In the genomic region with DNA sequence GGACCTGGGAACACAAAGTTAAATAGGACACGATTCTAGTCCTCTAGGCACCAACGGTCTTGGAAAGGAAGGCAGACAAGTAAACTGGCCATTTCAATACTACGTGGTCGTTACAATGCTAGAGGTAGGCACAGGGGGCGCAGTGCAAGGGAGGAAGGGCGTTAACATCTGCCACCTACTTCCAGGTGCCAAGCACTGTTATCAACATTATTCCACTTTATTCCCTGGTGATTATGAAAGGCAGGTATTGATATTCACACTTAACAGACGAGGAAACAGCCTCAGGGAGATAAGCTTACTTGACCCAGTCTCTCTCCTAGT, we compare ENCODE assay signal across 7 cellular contexts. TPM values are rescaled to one million over a fixed set of nuclear protein-coding genes. Genes with fewer than 3 reads are reported as not detected.
DNase-seq lines count a peak whose midpoint lies in the region; ATAC-seq and TF ChIP-seq lines count a peak whose summit lies in the region.

No MANE protein-coding gene starts in this region.

- H3K9me3 Mint-ChIP-seq in naive thymus-derived CD4-positive, alpha-beta T cell = no peaks in the 10 kb centered on the region
- no peaks in the 10 kb centered on the region for H3K9me3 Mint-ChIP-seq in activated T-helper 17 cell treated with anti-CD3 and anti-CD28 coated beads, Interleukin-2, amount 50 U/mL, for 72 hours

- H3K27me3 ChIP-seq in naive thymus-derived CD4-positive, alpha-beta T cell (ENCODE audit: control insufficient read depth in 2 of 2, insufficient read depth in 2 of 2, low read length in 2 of 2) = no peaks in the 10 kb centered on the region

- H3K27ac ChIP-seq in coronary artery = peak overlapping the region; percentile 93 to 98
- peak overlapping the region; percentile 91 for H3K27ac ChIP-seq in naive thymus-derived CD4-positive, alpha-beta T cell (ENCODE audit: low read depth, low read length)

- peaks cover 7 to 50% (median 17%) of the 10 kb centered on the region in 5 donors for H3K36me3 Mint-ChIP-seq in naive thymus-derived CD4-positive, alpha-beta T cell
- H3K36me3 Mint-ChIP-seq in activated T-helper 17 cell treated with anti-CD3 and anti-CD28 coated beads, Interleukin-2, amount 50 U/mL, for 72 hours (ENCODE audit: low read depth) = peaks cover 39% of the 10 kb centered on the region

- DNase-seq in NCI-H2081 treated with DMSO at 0.1 percent for 48 hours (lab: John Stamatoyannopoulos, UW) (peak; percentile 28), coronary artery (ENCODE audit: low spot score) (no peak), NCI-H526 (lab: John Stamatoyannopoulos, UW) (no peak)
- no peak for DNase-seq in naive thymus-derived CD4-positive, alpha-beta T cell

- H3K36me3 ChIP-seq in naive thymus-derived CD4-positive, alpha-beta T cell (ENCODE audit: control insufficient read depth in 2 of 3, insufficient read depth in 3 of 3, low read length in 3 of 3) = peaks cover 7 to 59% (median 17%) of the 10 kb centered on the region in 3 experiments

- ATAC-seq in GM18511 (IDR thresholded peaks at IDR 0.05; ENCODE audit: unreplicated experiment) = peak; percentile 27
- ATAC-seq in HG02588 (IDR thresholded peaks at IDR 0.05; ENCODE audit: unreplicated experiment) = peak; percentile 18
- ATAC-seq in naive thymus-derived CD4-positive, alpha-beta T cell = peak; percentile 8
- no peak for ATAC-seq in activated T-helper 17 cell treated with anti-CD3 and anti-CD28 coated beads, Interleukin-2, amount 50 U/mL, for 72 hours (replicated peaks)

- TF ChIP-seq CTCF in coronary artery (IDR thresholded peaks at IDR 0.05) = peak; percentile 34

- no peaks in the 10 kb centered on the region for H3K27me3 Mint-ChIP-seq in naive thymus-derived CD4-positive, alpha-beta T cell
- H3K27me3 Mint-ChIP-seq in activated T-helper 17 cell treated with anti-CD3 and anti-CD28 coated beads, Interleukin-2, amount 50 U/mL, for 72 hours = no peaks in the 10 kb centered on the region

- H3K4me3 Mint-ChIP-seq in naive thymus-derived CD4-positive, alpha-beta T cell = no peak overlapping the region
- H3K4me3 Mint-ChIP-seq in activated T-helper 17 cell treated with anti-CD3 and anti-CD28 coated beads, Interleukin-2, amount 50 U/mL, for 72 hours = no peak overlapping the region

- POLR2A ChIA-PET in naive thymus-derived CD4-positive, alpha-beta T cell (lab: Charles Lee) = interaction anchor here (0.7 to 10.3 kb wide), 24 partner anchors 9 to 210 kb away, joined by 3 to 170 read pairs (median 9); a partner anchor contains a TSS

- peak overlapping the region; percentile 90 for H3K4me3 ChIP-seq in coronary artery
- peak overlapping the region; percentile 83 for H3K4me3 ChIP-seq in naive thymus-derived CD4-positive, alpha-beta T cell (ENCODE audit: low read length)

- intact Hi-C loops in naive thymus-derived CD4-positive, alpha-beta T cell (cut with micrococcal nuclease) = loop anchor here (1.0 to 10.0 kb wide), 11 partner anchors 8 to 902 kb away; a partner anchor contains a TSS

- H3K4me1 ChIP-seq in naive thymus-derived CD4-positive, alpha-beta T cell (ENCODE audit: control insufficient read depth in 2 of 2, insufficient read depth in 2 of 2, low read length in 2 of 2) = peaks cover 25 to 26% of the 10 kb centered on the region in 2 donors

- CTCF ChIA-PET in naive thymus-derived CD4-positive, alpha-beta T cell (lab: Charles Lee) = interaction anchor here (0.8 to 3.9 kb wide), 7 partner anchors 8 to 83 kb away, joined by 3 to 19 read pairs (median 7); a partner anchor contains a TSS

- no peaks in the 10 kb centered on the region for H3K9me3 ChIP-seq in naive thymus-derived CD4-positive, alpha-beta T cell (ENCODE audit: control insufficient read depth in 2 of 3, low read length in 3 of 3)

- H3K4me1 Mint-ChIP-seq in naive thymus-derived CD4-positive, alpha-beta T cell = peaks cover 9 to 46% (median 33%) of the 10 kb centered on the region in 7 donors
- peaks cover 25% of the 10 kb centered on the region for H3K4me1 Mint-ChIP-seq in activated T-helper 17 cell treated with anti-CD3 and anti-CD28 coated beads, Interleukin-2, amount 50 U/mL, for 72 hours

- H3K27ac Mint-ChIP-seq in naive thymus-derived CD4-positive, alpha-beta T cell = no peak overlapping the region
- no peak overlapping the region for H3K27ac Mint-ChIP-seq in activated T-helper 17 cell treated with anti-CD3 and anti-CD28 coated beads, Interleukin-2, amount 50 U/mL, for 72 hours

RNA-seq across cellular contexts. Expression of a gene that starts 0.8 kb away (rescaled TPM):
- 100 to 1,000 TPM; 116 to 135 (median 128) TPM for total RNA-seq in naive thymus-derived CD4-positive, alpha-beta T cell
- 100 to 1,000 TPM; 210 to 247 TPM for polyA plus RNA-seq in naive thymus-derived CD4-positive, alpha-beta T cell
- total RNA-seq in activated T-helper 17 cell treated with anti-CD3 and anti-CD28 coated beads, Interleukin-2, amount 50 U/mL, for 72 hours = 100 to 1,000 TPM in 1 of 2 donors, 10 to 100 TPM in 1; 82.2 to 106 TPM

RNA-seq across cellular contexts. Expression of a gene that starts 6.4 kb away (rescaled TPM):
- total RNA-seq in naive thymus-derived CD4-positive, alpha-beta T cell = 100 to 1,000 TPM in 3 of 5 experiments, 10 to 100 TPM in 2; 49.9 to 160 (median 134) TPM
- polyA plus RNA-seq in naive thymus-derived CD4-positive, alpha-beta T cell = 100 to 1,000 TPM in 1 of 2 donors, 10 to 100 TPM in 1; 91.6 to 116 TPM
- total RNA-seq in activated T-helper 17 cell treated with anti-CD3 and anti-CD28 coated beads, Interleukin-2, amount 50 U/mL, for 72 hours = 100 to 1,000 TPM in 1 of 2 donors, 10 to 100 TPM in 1; 75.7 to 172 TPM

RNA-seq across cellular contexts. Expression of a gene that starts 9.2 kb away (rescaled TPM):
- total RNA-seq in naive thymus-derived CD4-positive, alpha-beta T cell = 100 to 1,000 TPM in 1 of 5 experiments, 10 to 100 TPM in 4; 34.4 to 165 (median 89.6) TPM
- polyA plus RNA-seq in naive thymus-derived CD4-positive, alpha-beta T cell = 10 to 100 TPM; 67.8 to 79.7 TPM
- total RNA-seq in activated T-helper 17 cell treated with anti-CD3 and anti-CD28 coated beads, Interleukin-2, amount 50 U/mL, for 72 hours = 100 to 1,000 TPM in 1 of 2 donors, 10 to 100 TPM in 1; 85.0 to 113 TPM

RNA-seq across cellular contexts. Expression of a gene that starts 9.4 kb away (rescaled TPM):
- 10 to 100 TPM; 21.4 to 37.9 (median 27.9) TPM for total RNA-seq in naive thymus-derived CD4-positive, alpha-beta T cell
- 10 to 100 TPM; 17.2 to 29.1 TPM for polyA plus RNA-seq in naive thymus-derived CD4-positive, alpha-beta T cell
- total RNA-seq in activated T-helper 17 cell treated with anti-CD3 and anti-CD28 coated beads, Interleukin-2, amount 50 U/mL, for 72 hours = 10 to 100 TPM; 27.2 to 31.9 TPM

RNA-seq across cellular contexts. Expression of a gene that starts 42.8 kb away (rescaled TPM):
- total RNA-seq in naive thymus-derived CD4-positive, alpha-beta T cell = 10 to 100 TPM in 3 of 5 experiments, 1 to 10 TPM in 1, under 1 TPM in 1; 0.48 to 12.5 (median 10.9) TPM
- polyA plus RNA-seq in naive thymus-derived CD4-positive, alpha-beta T cell = 1 to 10 TPM; 2.7 to 4.8 TPM
- 1 to 10 TPM in 1 of 2 donors, under 1 TPM in 1; 0.26 to 1.5 TPM for total RNA-seq in activated T-helper 17 cell treated with anti-CD3 and anti-CD28 coated beads, Interleukin-2, amount 50 U/mL, for 72 hours
